ENCODE assay signal across 2 cellular contexts in genomic region chr17:33751702-33752065, GRCh38.
TF ChIP-seq lines count a peak whose summit lies in the region.

No MANE protein-coding gene starts in this region.

TF ChIP-seq in SK-N-SH, 30 proteins besides CTCF, POLR2A, EP300 and RAD21 (continued from another document):
- TF ChIP-seq REST (IDR thresholded peaks at IDR 0.05; ENCODE audit: low read depth, low read length), result no peak
- TF ChIP-seq USF2 (IDR thresholded peaks at IDR 0.05; ENCODE audit: borderline replicate concordance, low read depth, low read length), result no peak
- no peak for TF ChIP-seq EZH2phosphoT487 (IDR thresholded peaks at IDR 0.05; ENCODE audit: borderline replicate concordance, low read depth)
- TF ChIP-seq MXI1 (IDR thresholded peaks at IDR 0.05; ENCODE audit: low read depth, low read length), result no peak
- no peak for TF ChIP-seq USF1 (IDR thresholded peaks at IDR 0.05; ENCODE audit: borderline replicate concordance, low read depth)
- no peak for TF ChIP-seq RFX5 (IDR thresholded peaks at IDR 0.05; ENCODE audit: low read length)
- no peak for TF ChIP-seq FOSL2 (IDR thresholded peaks at IDR 0.05; ENCODE audit: borderline replicate concordance, low read depth)
- no peak for TF ChIP-seq YY1 (IDR thresholded peaks at IDR 0.05; ENCODE audit: low read depth)
- no peak for TF ChIP-seq ELF1 (IDR thresholded peaks at IDR 0.05)
- TF ChIP-seq MEF2A (IDR thresholded peaks at IDR 0.05; ENCODE audit: borderline replicate concordance, low read depth), result no peak
- TF ChIP-seq TAF1 (IDR thresholded peaks at IDR 0.05; ENCODE audit: borderline replicate concordance, low read depth, low read length), result no peak
- no peak for TF ChIP-seq CHD2 (IDR thresholded peaks at IDR 0.05; ENCODE audit: low read length, partially characterized antibody)
- no peak for TF ChIP-seq GABPA (IDR thresholded peaks at IDR 0.05; ENCODE audit: low read depth)
- no peak for TF ChIP-seq IRF3 (IDR thresholded peaks at IDR 0.05; ENCODE audit: low read depth, low read length)
- TF ChIP-seq NRF1 (IDR thresholded peaks at IDR 0.05; ENCODE audit: low read depth, low read length), result no peak
- TF ChIP-seq RXRA (IDR thresholded peaks at IDR 0.05; ENCODE audit: borderline replicate concordance, low read depth), result no peak

TF ChIP-seq in SK-N-SH treated with all-trans-retinoic acid at 6 μM for 48 hours, 23 proteins besides CTCF, POLR2A, EP300 and RAD21 (continued from another document):
- no peak for TF ChIP-seq TSHZ2 (CRISPR knock-in tag; IDR thresholded peaks at IDR 0.05)
- no peak for TF ChIP-seq CSRNP3 (CRISPR knock-in tag; IDR thresholded peaks at IDR 0.05)
- no peak for TF ChIP-seq ZFP3 (CRISPR knock-in tag; IDR thresholded peaks at IDR 0.05)
- TF ChIP-seq ZNF565 (CRISPR knock-in tag; conservative IDR thresholded peaks at IDR 0.05; ENCODE audit: low read depth), result no peak
- TF ChIP-seq ISL1 (CRISPR knock-in tag; IDR thresholded peaks at IDR 0.05), result no peak
- TF ChIP-seq RARB (CRISPR knock-in tag; IDR thresholded peaks at IDR 0.05), result no peak
- TF ChIP-seq ZNF8 (CRISPR knock-in tag; IDR thresholded peaks at IDR 0.05), result no peak
- TF ChIP-seq ESRRG (CRISPR knock-in tag; IDR thresholded peaks at IDR 0.05), result no peak
- TF ChIP-seq PPARA (CRISPR knock-in tag; IDR thresholded peaks at IDR 0.05; ENCODE audit: borderline replicate concordance), result no peak
- no peak for TF ChIP-seq GLIS3 (CRISPR knock-in tag; IDR thresholded peaks at IDR 0.05)
- no peak for TF ChIP-seq PATZ1 (CRISPR knock-in tag; IDR thresholded peaks at IDR 0.05; ENCODE audit: borderline replicate concordance)
- no peak for TF ChIP-seq ZC3H10 (CRISPR knock-in tag; IDR thresholded peaks at IDR 0.05)
